19 cellular contexts compared by ENCODE assay signal in genomic region chr12:50662121-50662480, GRCh38.
"Had no signal": no experiment of that assay in that cellular context is flagged by ENCODE, and none has a peak within 500 bp of the region (broad histone marks: within the 10 kb centered on the region; RNA-seq: fewer than 3 reads in every experiment).

No MANE protein-coding gene starts in this region.

- H3K4me3 Mint-ChIP-seq: activated naive CD8-positive, alpha-beta T cell treated with anti-CD3 and anti-CD28 coated beads, Interleukin-2, amount 50 U/mL, for 24 hours; central memory CD8-positive, alpha-beta T cell; naive B cell; T-cell had no signal

- H3K27me3 ChIP-seq: gastroesophageal sphincter, suprapubic skin, upper lobe of right lung had no signal

- ATAC-seq: activated CD4-positive, CD25-positive, alpha-beta regulatory T cell treated with anti-CD3 and anti-CD28 coated beads, Interleukin-2, amount 50 U/mL, for 24 hours; activated naive CD8-positive, alpha-beta T cell treated with anti-CD3 and anti-CD28 coated beads, Interleukin-2, amount 50 U/mL, for 24 hours; gastroesophageal sphincter; T-cell; upper lobe of right lung had no signal

- DNase-seq: activated CD4-positive, alpha-beta T cell treated with anti-CD3 and anti-CD28 coated beads, Interleukin-2, amount 50 U/mL, for 1 hour; activated naive CD4-positive, alpha-beta T cell treated with Interleukin-2 at 50 U/mL for 16 hours; activated naive CD8-positive, alpha-beta T cell treated with anti-CD3 and anti-CD28 coated beads, Interleukin-2, amount 50 U/mL, for 24 hours; activated T-cell treated with anti-CD3 and anti-CD28 coated beads for 4 hours; cortex of kidney; effector memory CD4-positive, alpha-beta T cell; naive B cell; stimulated activated CD4-positive, alpha-beta T cell treated with anti-CD3 and anti-CD28 coated beads, Interleukin-15, amount 100 ng/mL, for 24 hours; stimulated activated CD4-positive, alpha-beta T cell treated with anti-CD3 and anti-CD28 coated beads, Interleukin-4, amount 100 ng/mL, for 24 hours; stimulated activated naive CD4-positive, alpha-beta T cell treated with Interleukin-2 at 50 U/mL for 16 hours; T-cell; T-helper 9 cell; upper lobe of right lung had no signal

- H3K27ac Mint-ChIP-seq: activated naive CD8-positive, alpha-beta T cell treated with anti-CD3 and anti-CD28 coated beads, Interleukin-2, amount 50 U/mL, for 24 hours; T-cell had no signal

- H3K4me1 ChIP-seq: gastroesophageal sphincter, upper lobe of right lung had no signal

- H3K27ac ChIP-seq: epithelial cell of prostate, suprapubic skin, upper lobe of right lung had no signal

- H3K4me3 ChIP-seq: gastroesophageal sphincter, lung, suprapubic skin, upper lobe of right lung had no signal

- H3K9me3 ChIP-seq: gastroesophageal sphincter, suprapubic skin, upper lobe of right lung had no signal

- H3K27me3 Mint-ChIP-seq: activated naive CD8-positive, alpha-beta T cell treated with anti-CD3 and anti-CD28 coated beads, Interleukin-2, amount 50 U/mL, for 24 hours; central memory CD8-positive, alpha-beta T cell; naive B cell; T-cell had no signal

- H3K4me1 Mint-ChIP-seq: central memory CD8-positive, alpha-beta T cell had no signal

- H3K9me3 Mint-ChIP-seq: activated naive CD8-positive, alpha-beta T cell treated with anti-CD3 and anti-CD28 coated beads, Interleukin-2, amount 50 U/mL, for 24 hours; central memory CD8-positive, alpha-beta T cell; naive B cell; T-cell had no signal
